In the genomic region with DNA sequence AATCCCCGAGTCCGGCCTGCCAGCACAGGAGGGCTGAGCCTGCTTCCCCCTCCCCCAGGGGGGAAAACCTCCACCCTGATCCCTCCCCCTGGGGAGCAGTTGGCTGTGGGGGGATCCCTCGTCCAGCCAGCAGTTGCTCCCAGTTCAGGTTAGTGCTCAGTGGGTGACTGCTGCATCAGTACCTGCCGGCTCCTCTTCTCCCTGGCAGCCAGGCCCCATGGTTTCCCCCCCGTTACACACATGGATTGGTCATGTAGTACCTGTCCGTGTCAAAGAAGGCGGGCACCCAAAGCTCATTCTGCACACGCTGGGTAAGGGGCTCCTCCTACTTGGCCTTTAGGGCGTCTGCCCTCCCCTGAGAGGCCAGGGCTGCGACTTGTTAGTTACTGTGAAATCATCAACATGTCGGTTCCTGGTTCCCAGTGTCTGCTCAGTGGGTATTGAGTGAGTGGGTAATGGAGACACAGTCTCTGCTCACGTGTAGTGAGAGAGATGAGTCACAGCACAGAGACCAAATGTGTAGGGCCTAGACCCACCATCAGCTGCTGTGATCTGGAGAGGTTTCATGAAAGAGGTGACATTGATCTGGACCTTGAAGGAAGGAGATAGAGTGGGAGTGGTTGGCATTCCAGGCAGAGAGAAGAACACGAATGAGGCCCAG, we compare ENCODE assay signal across 25 cellular contexts. TPM values are rescaled to one million over a fixed set of nuclear protein-coding genes. Genes with fewer than 3 reads are reported as not detected.
A peak's percentile ranks its signal among the peaks of the same experiment; 100 is the strongest.
DNase-seq lines count a peak whose midpoint lies in the region; ATAC-seq, FAIRE-seq and TF ChIP-seq lines count a peak whose summit lies in the region.
"Had no signal": no experiment of that assay in that cellular context is flagged by ENCODE, and none has a peak within 500 bp of the region (broad histone marks: within the 10 kb centered on the region; RNA-seq: fewer than 3 reads in every experiment).

No MANE protein-coding gene starts in this region.

- H3K79me2 ChIP-seq in GM12878 (ENCODE audit: control insufficient read depth, insufficient read depth, low read length) (peaks cover 13% of the 10 kb centered on the region), GM23248 (ENCODE audit: insufficient read depth) (peaks cover 79% of the 10 kb centered on the region)

- H3K9me3 ChIP-seq in GM12878 (replicated peaks; ENCODE audit: control insufficient read depth, insufficient read depth, low read length) (no peaks in the 10 kb centered on the region), upper lobe of right lung (no peaks in the 10 kb centered on the region), GM23248 (ENCODE audit: low read depth) (no peaks in the 10 kb centered on the region), Peyer's patch (no peaks in the 10 kb centered on the region)
- H3K9me3 ChIP-seq: breast epithelium, tibial nerve had no signal

- TF ChIP-seq EP300 in GM12878 (IDR thresholded peaks at IDR 0.05; ENCODE audit: borderline replicate concordance in 1 of 2, control insufficient read depth in 1 of 2, low read depth in 2 of 2, low read length in 2 of 2) = no peak

- no peak for TF ChIP-seq RAD21 in GM12878 (IDR thresholded peaks at IDR 0.05; ENCODE audit: insufficient read depth, low read depth, low read length)

- SMC1A ChIA-PET in GM12878 (lab: Charles Lee; ENCODE audit: uncharacterized antibody, unreplicated experiment) = interaction anchor here (0.9 to 4.0 kb wide), 4 partner anchors 11 to 83 kb away, joined by 3 to 30 read pairs (median 8); a partner anchor contains a TSS

- H3K9me3 Mint-ChIP-seq in activated naive CD4-positive, alpha-beta T cell treated with anti-CD3 and anti-CD28 coated beads, Interleukin-2, amount 50 U/mL, for 24 hours = no peaks in the 10 kb centered on the region
- H3K9me3 Mint-ChIP-seq: CD4-positive, alpha-beta memory T cell; mesothelial cell of epicardium; neural progenitor cell had no signal

- H3K27ac ChIP-seq in GM12878 (ENCODE audit: control insufficient read depth, insufficient read depth) (peak overlapping the region; percentile 80), upper lobe of right lung (no peak overlapping the region), GM23248 (no peak overlapping the region), Peyer's patch (no peak overlapping the region)
- H3K27ac ChIP-seq: breast epithelium, neural progenitor cell, tibial nerve had no signal

- H3K4me1 ChIP-seq in GM12878 (ENCODE audit: control insufficient read depth, insufficient read depth, low read length) (peaks cover 28% of the 10 kb centered on the region), upper lobe of right lung (no peaks in the 10 kb centered on the region), GM23248 (ENCODE audit: insufficient read depth) (no peaks in the 10 kb centered on the region), Peyer's patch (no peaks in the 10 kb centered on the region)
- H3K4me1 ChIP-seq: breast epithelium, neural progenitor cell, tibial nerve had no signal

- H3K9me2 ChIP-seq in GM23248 (ENCODE audit: insufficient read depth) = no peaks in the 10 kb centered on the region

- WGBS in GM12878 (ENCODE audit: insufficient coverage, insufficient replicate concordance, low lambda C conversion rate, missing lambda C conversion rate) = 20% methylated on average over 13 of the region's 13 CpGs
- 83 to 86% methylated on average over 12 to 13 of the region's 13 CpGs for WGBS in GM23248 (ENCODE audit: low coverage in 1 of 2, low lambda C conversion rate in 2 of 2, missing lambda C conversion rate in 2 of 2), 2 experiments

- H3K36me3 Mint-ChIP-seq in activated naive CD4-positive, alpha-beta T cell treated with anti-CD3 and anti-CD28 coated beads, Interleukin-2, amount 50 U/mL, for 24 hours = peaks cover 18% of the 10 kb centered on the region

- FAIRE-seq in GM12878 (lab: Jason Lieb, UNC) = no peak

- no peaks in the 10 kb centered on the region for H3K27me3 Mint-ChIP-seq in activated naive CD4-positive, alpha-beta T cell treated with anti-CD3 and anti-CD28 coated beads, Interleukin-2, amount 50 U/mL, for 24 hours
- H3K27me3 Mint-ChIP-seq: activated CD8-positive, alpha-beta memory T cell treated with anti-CD3 and anti-CD28 coated beads, Interleukin-2, amount 10 ng/mL, durations not matched to agents 7 days and 5 days; CD4-positive, alpha-beta memory T cell had no signal

- peaks cover 39% of the 10 kb centered on the region for H3K4me1 Mint-ChIP-seq in activated naive CD4-positive, alpha-beta T cell treated with anti-CD3 and anti-CD28 coated beads, Interleukin-2, amount 50 U/mL, for 24 hours
- H3K4me1 Mint-ChIP-seq: mesothelial cell of epicardium, neural progenitor cell had no signal

- POLR2A ChIA-PET in GM12878 (lab: Charles Lee) = interaction anchor here (0.6 to 1.1 kb wide), 3 partner anchors 18 to 286 kb away, joined by 3 read pairs; no protein-coding TSS in a partner anchor

- H3K27me3 ChIP-seq in GM12878 (replicated peaks in 1 of 2; ENCODE audit: control insufficient read depth in 2 of 2, insufficient read depth in 2 of 2, low read length in 1 of 2) (no peaks in the 10 kb centered on the region), upper lobe of right lung (no peaks in the 10 kb centered on the region), GM23248 (replicated peaks; ENCODE audit: insufficient read depth) (no peaks in the 10 kb centered on the region), Peyer's patch (no peaks in the 10 kb centered on the region)
- H3K27me3 ChIP-seq: breast epithelium, neural progenitor cell, tibial nerve had no signal

- CTCF ChIA-PET in GM12878 (lab: Yijun Ruan, JAX) = interaction anchor here (0.6 to 6.1 kb wide), 6 partner anchors 11 to 89 kb away, joined by 3 to 50 read pairs (median 3); a partner anchor contains a TSS

- intact Hi-C loops in GM12878 (cut with micrococcal nuclease; ENCODE audit: unreplicated experiment) = no loop called here
- intact Hi-C loops in upper lobe of right lung (cut with DNase I) = no loop called here

- H2AFZ ChIP-seq in GM12878 (ENCODE audit: control insufficient read depth, low read depth, low read length) (peak overlapping the region; percentile 38), GM23248 (no peak overlapping the region)
- H2AFZ ChIP-seq: neural progenitor cell had no signal

- H3K4me3 ChIP-seq in GM12878 = peak overlapping the region; percentile 39; the same call in 1 of the 2 replicates
- no peak overlapping the region for H3K4me3 ChIP-seq in upper lobe of right lung
- H3K4me3 ChIP-seq in GM23248 = no peak overlapping the region
- no peak overlapping the region for H3K4me3 ChIP-seq in Peyer's patch
- H3K4me3 ChIP-seq: breast epithelium, neural progenitor cell, tibial nerve had no signal

- peaks cover 24 to 39% of the 10 kb centered on the region in 2 experiments for H3K36me3 ChIP-seq in GM12878 (ENCODE audit: control insufficient read depth in 2 of 2, insufficient read depth in 2 of 2, low read length in 1 of 2)
- H3K36me3 ChIP-seq in upper lobe of right lung = peaks cover 99% of the 10 kb centered on the region
- peaks cover 49% of the 10 kb centered on the region for H3K36me3 ChIP-seq in GM23248 (ENCODE audit: low read depth)
- H3K36me3 ChIP-seq in Peyer's patch = peaks cover 0 to 92% (median 0%) of the 10 kb centered on the region in 3 donors
- H3K36me3 ChIP-seq: neural progenitor cell had no signal

- TF ChIP-seq CTCF in GM12878 (IDR thresholded peaks at IDR 0.05 in 2 of 3, conservative IDR thresholded peaks at IDR 0.05 in 1 of 3; ENCODE audit: control insufficient read depth in 2 of 3, extremely low read depth in 1 of 3, insufficient read depth in 1 of 3, low read depth in 3 of 3, low read length in 3 of 3) (no peak), upper lobe of right lung (IDR thresholded peaks at IDR 0.05) (no peak), Peyer's patch (IDR thresholded peaks at IDR 0.05) (no peak)

- no peak for DNase-seq in activated naive CD4-positive, alpha-beta T cell (lab: John Stamatoyannopoulos, UW)
- DNase-seq in GM12878 (ENCODE audit: low read depth, low spot score) = no peak
- peak; percentile 50 for DNase-seq in upper lobe of right lung
- no peak for DNase-seq in GM23248
- no peak for DNase-seq in medulla oblongata (ENCODE audit: extremely low spot score)
- no peak for DNase-seq in Peyer's patch
- DNase-seq: activated CD8-positive, alpha-beta memory T cell treated with anti-CD3 and anti-CD28 coated beads, Interleukin-2, amount 10 ng/mL, durations not matched to agents 7 days and 5 days; CD4-positive, alpha-beta memory T cell; foreskin melanocyte; KG1; left cardiac atrium; NCI-H2081 treated with DMSO at 0.1 percent for 48 hours; NCI-H524; retina; SHP77 had no signal

- H3F3A ChIP-seq in GM23248 (ENCODE audit: insufficient read depth) = 0 out of 2 replicates have a peak, but pooled peaks cover 11% of the 10 kb centered on the region

- H4K20me1 ChIP-seq in GM12878 (ENCODE audit: control insufficient read depth, insufficient read depth) (no peaks in the 10 kb centered on the region), GM23248 (ENCODE audit: insufficient read depth) (no peaks in the 10 kb centered on the region; the same call in 1 of the 2 replicates)

- H3K4me2 ChIP-seq in GM12878 (ENCODE audit: control insufficient read depth, insufficient read depth) = peak overlapping the region; percentile 78
- H3K4me2 ChIP-seq in GM23248 (ENCODE audit: unreplicated experiment) = no peak overlapping the region
- H3K4me2 ChIP-seq: neural progenitor cell had no signal

- no peak overlapping the region for H3K4me3 Mint-ChIP-seq in activated naive CD4-positive, alpha-beta T cell treated with anti-CD3 and anti-CD28 coated beads, Interleukin-2, amount 50 U/mL, for 24 hours
- H3K4me3 Mint-ChIP-seq: activated CD8-positive, alpha-beta memory T cell treated with anti-CD3 and anti-CD28 coated beads, Interleukin-2, amount 10 ng/mL, durations not matched to agents 7 days and 5 days; mesothelial cell of epicardium; neural progenitor cell had no signal

- TF ChIP-seq POLR2A in GM12878 (IDR thresholded peaks at IDR 0.05; ENCODE audit: low read depth, low read length) (peak; percentile 47; the same call in 1 of the 2 replicates), Peyer's patch (IDR thresholded peaks at IDR 0.05) (no peak)

- peak overlapping the region; percentile 39 for H3K9ac ChIP-seq in GM12878 (ENCODE audit: control insufficient read depth, insufficient read depth, low read length)
- H3K9ac ChIP-seq in GM23248 = no peak overlapping the region
- H3K9ac ChIP-seq: neural progenitor cell had no signal

- in situ Hi-C loops in GM12878 (cut with MboI) = no loop called here
- in situ Hi-C loops in GM23248 (cut with MboI) = no loop called here

- peak; percentile 49 for ATAC-seq in HG03432 (IDR thresholded peaks at IDR 0.05; ENCODE audit: unreplicated experiment)
- ATAC-seq in GM12878 = peak; percentile 76
- ATAC-seq in upper lobe of right lung = no peak
- ATAC-seq: activated CD8-positive, alpha-beta memory T cell treated with anti-CD3 and anti-CD28 coated beads, Interleukin-2, amount 10 ng/mL, durations not matched to agents 7 days and 5 days; HCT116; left cardiac atrium had no signal

- peak overlapping the region; percentile 11 for H3K27ac Mint-ChIP-seq in activated naive CD4-positive, alpha-beta T cell treated with anti-CD3 and anti-CD28 coated beads, Interleukin-2, amount 50 U/mL, for 24 hours
- H3K27ac Mint-ChIP-seq: activated CD8-positive, alpha-beta memory T cell treated with anti-CD3 and anti-CD28 coated beads, Interleukin-2, amount 10 ng/mL, durations not matched to agents 7 days and 5 days; mesothelial cell of epicardium; neural progenitor cell had no signal

- RAD21 ChIA-PET in GM12878 (lab: Charles Lee; ENCODE audit: unreplicated experiment) = interaction anchor here (1.0 to 2.0 kb wide), 4 partner anchors 10 to 83 kb away, joined by 3 to 9 read pairs (median 6); a partner anchor contains a TSS

- BruUV-seq in GM12878 (replicated peaks; lab: Mats Ljungman, UMichigan) = no TSS peak

RNA-seq across cellular contexts. Expression of a gene that starts 11.5 kb away (rescaled TPM):
- total RNA-seq in GM12878 (2013; cell fraction: nucleolus; rRNA removed) = 90.9 and 92.9 TPM in 2 replicates
- total RNA-seq in GM12878 (2014; rRNA removed) (76.6 and 76.9 TPM in 2 replicates), GM12878 (2014; rRNA removed; fragmentation: Illumina TruSeq; extraction: Trizol) (53.1 and 56.2 TPM in 2 replicates), GM12878 (2021) (51.3 and 55.4 TPM in 2 replicates), upper lobe of right lung (78.1 TPM), Peyer's patch (10 to 100 TPM; 32.1 to 53.1 (median 38.6) TPM)
- polyA plus RNA-seq in GM12878 (2011; ENCODE audit: low read depth) = 34.9 TPM
- polyA plus RNA-seq in GM12878 (2011; rRNA removed) (78.9 and 98.0 TPM in 2 replicates), GM12878 (2014; fragmentation: Illumina TruSeq; extraction: Trizol) (52.1 and 54.9 TPM in 2 replicates), GM12878 (2014; fragmentation: Nextera tagmentation; extraction: Ambion mirVana) (10 to 100 TPM; 16.3 to 21.1 TPM), GM12878 (2014; rRNA removed) (62.7 and 69.3 TPM in 2 replicates), GM12878 (2016; fragmentation: Nextera tagmentation; extraction: Ambion mirVana) (10 to 100 TPM; 58.7 to 59.2 TPM), GM23248 (2016; fragmentation: Nextera tagmentation; extraction: Ambion mirVana) (102 and 106 TPM in 2 replicates)
- polyA plus RNA-seq in GM12878 (2011; cell fraction: cytosol; rRNA removed) = 113 and 116 TPM in 2 replicates
- polyA plus RNA-seq in GM12878 (2011; cell fraction: nucleus; rRNA removed) = 88.8 and 94.5 TPM in 2 replicates
- polyA plus RNA-seq in GM12878 (2012) = 63.5 and 63.9 TPM in 2 replicates
- polyA minus RNA-seq in GM12878 (2011; rRNA and poly(A)+ RNA removed) = 61.8 and 105 TPM in 2 replicates
- polyA minus RNA-seq in GM12878 (2011; cell fraction: cytosol; rRNA and poly(A)+ RNA removed) = 24.5 and 33.2 TPM in 2 replicates
- polyA minus RNA-seq in GM12878 (2011; cell fraction: nucleus; rRNA and poly(A)+ RNA removed) = 42.2 and 50.8 TPM in 2 replicates
- 112 and 117 TPM in 2 replicates for total RNA-seq in GM23248 (2014; rRNA removed; shearing (Covaris generic))

RNA-seq across cellular contexts. Expression of a gene that starts 14.8 kb away (rescaled TPM):
- not detected in 2 replicates for total RNA-seq in GM12878 (2013; cell fraction: nucleolus; rRNA removed)
- total RNA-seq in GM12878 (2014; rRNA removed) = 0.28 and 0.33 TPM in 2 replicates
- not detected in 2 replicates for total RNA-seq in GM12878 (2014; rRNA removed; fragmentation: Illumina TruSeq; extraction: Trizol)
- total RNA-seq in GM12878 (2021) = 0.05 TPM in 2 replicates
- not detected for polyA plus RNA-seq in GM12878 (2011; ENCODE audit: low read depth)
- 0.14 and 0.57 TPM in 2 replicates for polyA plus RNA-seq in GM12878 (2011; rRNA removed)
- polyA plus RNA-seq in GM12878 (2011; cell fraction: cytosol; rRNA removed) = 0.42 and 0.45 TPM in 2 replicates
- polyA plus RNA-seq in GM12878 (2011; cell fraction: nucleus; rRNA removed) = 2.0 and 2.6 TPM in 2 replicates
- polyA plus RNA-seq in GM12878 (2012) = 0.07 TPM in 1 of 2 replicates, not detected in the other
- 0.09 and 0.33 TPM in 2 replicates for polyA plus RNA-seq in GM12878 (2014; fragmentation: Illumina TruSeq; extraction: Trizol)
- polyA plus RNA-seq in GM12878 (2014; fragmentation: Nextera tagmentation; extraction: Ambion mirVana) = 1 to 10 TPM in 1 of 2 experiments, under 1 TPM in 1; 0.24 to 1.1 TPM
- 0.03 and 0.09 TPM in 2 replicates for polyA plus RNA-seq in GM12878 (2014; rRNA removed)
- polyA plus RNA-seq in GM12878 (2016; fragmentation: Nextera tagmentation; extraction: Ambion mirVana) = under 1 TPM; 0.19 to 0.60 TPM
- polyA minus RNA-seq in GM12878 (2011; rRNA and poly(A)+ RNA removed) = 0.07 and 0.15 TPM in 2 replicates
- not detected in 2 replicates for polyA minus RNA-seq in GM12878 (2011; cell fraction: cytosol; rRNA and poly(A)+ RNA removed)
- 0.24 TPM in 1 of 2 replicates, not detected in the other for polyA minus RNA-seq in GM12878 (2011; cell fraction: nucleus; rRNA and poly(A)+ RNA removed)
- total RNA-seq in upper lobe of right lung = not detected
- total RNA-seq in GM23248 (2014; rRNA removed; shearing (Covaris generic)) = not detected in 2 replicates
- not detected in 2 replicates for polyA plus RNA-seq in GM23248 (2016; fragmentation: Nextera tagmentation; extraction: Ambion mirVana)
- not detected for total RNA-seq in Peyer's patch
- total RNA-seq: activated CD8-positive, alpha-beta memory T cell treated with anti-CD3 and anti-CD28 coated beads, Interleukin-2, amount 10 ng/mL, durations not matched to agents 7 days and 5 days; breast epithelium; CD4-positive, alpha-beta memory T cell; dermis microvascular lymphatic vessel endothelial cell; epithelial cell of proximal tubule; left cardiac atrium; mesothelial cell of epicardium; T-helper 1 cell treated with Interleukin-12 subunit alpha and Interleukin-12 subunit beta and Interleukin-4 antibody, amounts not matched to agents 30 ng/mL and 1 ng/mL, for 36 hours; tibial nerve had no signal
- polyA plus RNA-seq: CD4-positive, alpha-beta memory T cell had no signal
